5 cellular contexts compared by ENCODE assay signal in genomic region chr1:53690411-53690810, GRCh38. TPM values are rescaled to one million over a fixed set of nuclear protein-coding genes. Genes with fewer than 3 reads are reported as not detected.
"Had no signal": no experiment of that assay in that cellular context is flagged by ENCODE, and none has a peak within 500 bp of the region (broad histone marks: within the 10 kb centered on the region; RNA-seq: fewer than 3 reads in every experiment).

No MANE protein-coding gene starts in this region.

- H3K27ac Mint-ChIP-seq: GM23338 had no signal

- ATAC-seq: GM23338 had no signal

- DNase-seq: H9, HCEC 1CT, IMR-90 had no signal

- H3K4me2 ChIP-seq: GM23338 had no signal

- H3K4me3 Mint-ChIP-seq: GM23338, H9 had no signal

- H3K9me3 Mint-ChIP-seq: GM23338, H9 had no signal

- H3K4me3 ChIP-seq: GM23338 had no signal

- H2AFZ ChIP-seq: GM23338 had no signal

RNA-seq across cellular contexts. Expression of gene GLIS1, which starts 48.6 kb away (rescaled TPM):
- total RNA-seq: HT-29 had no signal
